ENCODE assay signal across 8 cellular contexts in genomic region chr9:91192785-91193657, GRCh38.
DNase-seq lines count a peak whose midpoint lies in the region; ATAC-seq and TF ChIP-seq lines count a peak whose summit lies in the region.

No MANE protein-coding gene starts in this region.

- H3K36me3 ChIP-seq in ACC112 (ENCODE audit: insufficient read depth, low read length) (no peaks in the 10 kb centered on the region), neural progenitor cell (no peaks in the 10 kb centered on the region)

- no peaks in the 10 kb centered on the region for H3K27me3 ChIP-seq in ACC112 (ENCODE audit: insufficient read depth, low read length)
- peaks cover 39% of the 10 kb centered on the region for H3K27me3 ChIP-seq in neural progenitor cell

- H3K9me3 Mint-ChIP-seq in neural progenitor cell, result peaks cover 5% of the 10 kb centered on the region
- peaks cover 12 to 14% of the 10 kb centered on the region in 2 donors for H3K9me3 Mint-ChIP-seq in stimulated activated naive CD8-positive, alpha-beta T cell treated with anti-CD3 and anti-CD28 coated beads, Interleukin-15, amount 100 ng/mL, for 72 hours

- H3K27ac ChIP-seq in ACC112 (ENCODE audit: low read depth, low read length) (peak overlapping the region; percentile 99), neural progenitor cell (no peak overlapping the region)

- ATAC-seq in GM18909 (IDR thresholded peaks at IDR 0.05; ENCODE audit: poor library complexity, unreplicated experiment) (peak; percentile 32), HG03571 (IDR thresholded peaks at IDR 0.05; ENCODE audit: unreplicated experiment) (peak; percentile 35)
- peak; percentile 78 for ATAC-seq in stimulated activated naive CD8-positive, alpha-beta T cell treated with anti-CD3 and anti-CD28 coated beads, Interleukin-15, amount 100 ng/mL, for 72 hours

- peak overlapping the region; percentile 89 for H3K4me2 ChIP-seq in neural progenitor cell

- H3K4me1 Mint-ChIP-seq in neural progenitor cell, result peaks cover 38% of the 10 kb centered on the region
- H3K4me1 Mint-ChIP-seq in stimulated activated naive CD8-positive, alpha-beta T cell treated with anti-CD3 and anti-CD28 coated beads, Interleukin-15, amount 100 ng/mL, for 72 hours, result peaks cover 61% of the 10 kb centered on the region

- peaks cover 6% of the 10 kb centered on the region for H3K27me3 Mint-ChIP-seq in neural progenitor cell (ENCODE audit: insufficient read depth, low read depth)
- H3K27me3 Mint-ChIP-seq in stimulated activated naive CD8-positive, alpha-beta T cell treated with anti-CD3 and anti-CD28 coated beads, Interleukin-15, amount 100 ng/mL, for 72 hours, result no peaks in the 10 kb centered on the region

- DNase-seq in RPMI7951 (ENCODE audit: low read depth) (peak; percentile 99), foreskin melanocyte (peak; percentile 95), neural progenitor cell (ENCODE audit: low spot score) (peak; percentile 67)
- peak; percentile 89 for DNase-seq in activated effector memory CD4-positive, alpha-beta T cell treated with anti-CD3 and anti-CD28 coated beads, Interleukin-2, amount 50 U/mL, for 16 hours
- peak; percentile 68 to 84 for DNase-seq in stimulated activated naive CD8-positive, alpha-beta T cell treated with anti-CD3 and anti-CD28 coated beads, Interleukin-15, amount 100 ng/mL, for 72 hours

- H2AFZ ChIP-seq in ACC112 (ENCODE audit: low read length, unreplicated experiment), result peak overlapping the region; percentile 19
- peak overlapping the region; percentile 90 for H2AFZ ChIP-seq in neural progenitor cell (replicated peaks)

- TF ChIP-seq CTCF in neural progenitor cell (IDR thresholded peaks at IDR 0.05), result peak; percentile 46

- no peak overlapping the region for H3K9ac ChIP-seq in neural progenitor cell

- H3K4me1 ChIP-seq in ACC112 (ENCODE audit: control insufficient read depth, insufficient read depth, low read length, unreplicated experiment) (peaks cover 48% of the 10 kb centered on the region), neural progenitor cell (no peaks in the 10 kb centered on the region)

- H3K4me3 Mint-ChIP-seq in neural progenitor cell, result peak overlapping the region; percentile 86
- H3K4me3 Mint-ChIP-seq in stimulated activated naive CD8-positive, alpha-beta T cell treated with anti-CD3 and anti-CD28 coated beads, Interleukin-15, amount 100 ng/mL, for 72 hours, result peak overlapping the region; percentile 86 to 88

- peaks cover 10% of the 10 kb centered on the region for H3F3A ChIP-seq in neural progenitor cell (ENCODE audit: low read depth)

- no peaks in the 10 kb centered on the region for H3K79me2 ChIP-seq in ACC112 (ENCODE audit: control insufficient read depth, insufficient read depth, low read length, unreplicated experiment)
- no peaks in the 10 kb centered on the region for H3K79me2 ChIP-seq in neural progenitor cell (ENCODE audit: low read depth)

- no peaks in the 10 kb centered on the region for H4K20me1 ChIP-seq in neural progenitor cell (ENCODE audit: low read depth)

- H3K36me3 Mint-ChIP-seq in neural progenitor cell, result peaks cover 2% of the 10 kb centered on the region

- no peaks in the 10 kb centered on the region for H3K9me3 ChIP-seq in neural progenitor cell (ENCODE audit: low read depth)

- H3K4me3 ChIP-seq in ACC112 (ENCODE audit: low read depth, low read length) (peak overlapping the region; percentile 73), neural progenitor cell (peak overlapping the region; percentile 45)

- no peak overlapping the region for H3K27ac Mint-ChIP-seq in neural progenitor cell
- peak overlapping the region; percentile 94 to 99 for H3K27ac Mint-ChIP-seq in stimulated activated naive CD8-positive, alpha-beta T cell treated with anti-CD3 and anti-CD28 coated beads, Interleukin-15, amount 100 ng/mL, for 72 hours
